Comparison of ENCODE assay signal across 2 cellular contexts in genomic region chr16:71837150-71837549, GRCh38.
TF ChIP-seq lines count a peak whose summit lies in the region.

No MANE protein-coding gene starts in this region.

TF ChIP-seq in GM23338, 12 proteins besides CTCF, POLR2A, EP300 and RAD21:
- TF ChIP-seq EZH2 (IDR thresholded peaks at IDR 0.05; ENCODE audit: low read depth, unreplicated experiment), result no peak
- TF ChIP-seq EZH2phosphoT487 (IDR thresholded peaks at IDR 0.05; ENCODE audit: unreplicated experiment), result no peak
- TF ChIP-seq POLR2AphosphoS5 (IDR thresholded peaks at IDR 0.05; ENCODE audit: low read depth), result no peak

TF ChIP-seq in K562, 482 proteins besides CTCF, POLR2A, EP300 and RAD21 (continues in another document):
- TF ChIP-seq NKRF (IDR thresholded peaks at IDR 0.05; ENCODE audit: borderline replicate concordance) (no peak), ZNF695 (CRISPR knock-in tag; IDR thresholded peaks at IDR 0.05) (no peak), NCOR1 (IDR thresholded peaks at IDR 0.05) (peak; percentile 70), ATF7 (IDR thresholded peaks at IDR 0.05) (peak; percentile 38; the same call in 1 of the 2 replicates), ZBTB7A (IDR thresholded peaks at IDR 0.05; ENCODE audit: borderline replicate concordance, control insufficient read depth, low read depth, low read length) (no peak), TCF3 (CRISPR knock-in tag; IDR thresholded peaks at IDR 0.05) (peak; percentile 78), RUNX1 (IDR thresholded peaks at IDR 0.05; ENCODE audit: low read depth) (no peak), CSDE1 (IDR thresholded peaks at IDR 0.05) (no peak), ESRRB (CRISPR knock-in tag; IDR thresholded peaks at IDR 0.05; ENCODE audit: borderline replicate concordance) (no peak), POLR2B (IDR thresholded peaks at IDR 0.05; ENCODE audit: low read depth, partially characterized antibody) (no peak), U2AF2 (optimal IDR thresholded peaks at IDR 0.05; ENCODE audit: low read depth, low read length) (no peak), ZNF830 (CRISPR knock-in tag; IDR thresholded peaks at IDR 0.05) (no peak), ZFP91 (CRISPR knock-in tag; IDR thresholded peaks at IDR 0.05) (no peak), LEF1 (IDR thresholded peaks at IDR 0.05) (peak; percentile 58; the same call in 1 of the 2 replicates), GATA2 (CRISPR knock-in tag; IDR thresholded peaks at IDR 0.05) (peak; percentile 54; the same call in 1 of the 2 replicates), KAT2B (IDR thresholded peaks at IDR 0.05; ENCODE audit: low read depth, low read length) (no peak), ZNF398 (CRISPR knock-in tag; IDR thresholded peaks at IDR 0.05) (no peak), KAT8 (IDR thresholded peaks at IDR 0.05; ENCODE audit: low read depth) (no peak), RCOR1 (IDR thresholded peaks at IDR 0.05; ENCODE audit: borderline replicate concordance in 1 of 2, low read depth in 2 of 2, low read length in 2 of 2) (peak in 1 of 2 experiments; percentile 36; a peak in 1 of 4 replicates), SMARCE1 (IDR thresholded peaks at IDR 0.05) (peak; percentile 78; the same call in 1 of the 2 replicates), NR2F6 (CRISPR knock-in tag; IDR thresholded peaks at IDR 0.05) (no peak), TCF7 (IDR thresholded peaks at IDR 0.05; ENCODE audit: borderline replicate concordance) (no peak), RNF2 (IDR thresholded peaks at IDR 0.05) (no peak), ARID1B (IDR thresholded peaks at IDR 0.05) (peak; percentile 90), ZNF280B (CRISPR knock-in tag; IDR thresholded peaks at IDR 0.05) (no peak), HDAC2 (IDR thresholded peaks at IDR 0.05) (no peak), ZBTB1 (CRISPR knock-in tag; IDR thresholded peaks at IDR 0.05; ENCODE audit: borderline replicate concordance, low read depth) (no peak), HNRNPL (IDR thresholded peaks at IDR 0.05; ENCODE audit: low read depth, low read length) (no peak), HINFP (tag; conservative IDR thresholded peaks at IDR 0.05; ENCODE audit: low read depth) (no peak), ZNF165 (CRISPR knock-in tag; IDR thresholded peaks at IDR 0.05; ENCODE audit: borderline replicate concordance) (no peak), BRD4 (IDR thresholded peaks at IDR 0.05) (no peak), TEAD1 (CRISPR knock-in tag; IDR thresholded peaks at IDR 0.05) (0 out of 4 replicates have a peak, but pooled peaks of 1 of the 2 experiments have one; percentile 6), SNRNP70 (optimal IDR thresholded peaks at IDR 0.05; ENCODE audit: low read depth, low read length) (no peak), KLF1 (tag; IDR thresholded peaks at IDR 0.05) (no peak), SNAPC5 (CRISPR knock-in tag; IDR thresholded peaks at IDR 0.05) (no peak), MTA2 (IDR thresholded peaks at IDR 0.05; ENCODE audit: low read depth) (peak; percentile 67), MAFG (tag; conservative IDR thresholded peaks at IDR 0.05) (peak; percentile 86), CBFA2T3 (IDR thresholded peaks at IDR 0.05) (peak; percentile 88), NFIC (IDR thresholded peaks at IDR 0.05) (peak; percentile 42), MEIS2 (IDR thresholded peaks at IDR 0.05; ENCODE audit: partially characterized antibody) (peak; percentile 43), ELF1 (tag; IDR thresholded peaks at IDR 0.05) (no peak), ZNF512 (tag; IDR thresholded peaks at IDR 0.05) (no peak), FOXK2 (conservative IDR thresholded peaks at IDR 0.05 in 1 of 2, IDR thresholded peaks at IDR 0.05 in 1 of 2; ENCODE audit: low read depth in 2 of 2) (peak; percentile 66 to 79; a peak in 3 of 4 replicates), KLF6 (CRISPR knock-in tag; IDR thresholded peaks at IDR 0.05; ENCODE audit: borderline replicate concordance) (no peak), ZNF12 (CRISPR knock-in tag; IDR thresholded peaks at IDR 0.05) (no peak)
- TF ChIP-seq, protein P1, sequence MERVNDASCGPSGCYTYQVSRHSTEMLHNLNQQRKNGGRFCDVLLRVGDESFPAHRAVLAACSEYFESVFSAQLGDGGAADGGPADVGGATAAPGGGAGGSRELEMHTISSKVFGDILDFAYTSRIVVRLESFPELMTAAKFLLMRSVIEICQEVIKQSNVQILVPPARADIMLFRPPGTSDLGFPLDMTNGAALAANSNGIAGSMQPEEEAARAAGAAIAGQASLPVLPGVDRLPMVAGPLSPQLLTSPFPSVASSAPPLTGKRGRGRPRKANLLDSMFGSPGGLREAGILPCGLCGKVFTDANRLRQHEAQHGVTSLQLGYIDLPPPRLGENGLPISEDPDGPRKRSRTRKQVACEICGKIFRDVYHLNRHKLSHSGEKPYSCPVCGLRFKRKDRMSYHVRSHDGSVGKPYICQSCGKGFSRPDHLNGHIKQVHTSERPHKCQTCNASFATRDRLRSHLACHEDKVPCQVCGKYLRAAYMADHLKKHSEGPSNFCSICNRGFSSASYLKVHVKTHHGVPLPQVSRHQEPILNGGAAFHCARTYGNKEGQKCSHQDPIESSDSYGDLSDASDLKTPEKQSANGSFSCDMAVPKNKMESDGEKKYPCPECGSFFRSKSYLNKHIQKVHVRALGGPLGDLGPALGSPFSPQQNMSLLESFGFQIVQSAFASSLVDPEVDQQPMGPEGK (CRISPR knock-in tag; IDR thresholded peaks at IDR 0.05; ENCODE audit: borderline replicate concordance), result no peak
- TF ChIP-seq, protein P2, sequence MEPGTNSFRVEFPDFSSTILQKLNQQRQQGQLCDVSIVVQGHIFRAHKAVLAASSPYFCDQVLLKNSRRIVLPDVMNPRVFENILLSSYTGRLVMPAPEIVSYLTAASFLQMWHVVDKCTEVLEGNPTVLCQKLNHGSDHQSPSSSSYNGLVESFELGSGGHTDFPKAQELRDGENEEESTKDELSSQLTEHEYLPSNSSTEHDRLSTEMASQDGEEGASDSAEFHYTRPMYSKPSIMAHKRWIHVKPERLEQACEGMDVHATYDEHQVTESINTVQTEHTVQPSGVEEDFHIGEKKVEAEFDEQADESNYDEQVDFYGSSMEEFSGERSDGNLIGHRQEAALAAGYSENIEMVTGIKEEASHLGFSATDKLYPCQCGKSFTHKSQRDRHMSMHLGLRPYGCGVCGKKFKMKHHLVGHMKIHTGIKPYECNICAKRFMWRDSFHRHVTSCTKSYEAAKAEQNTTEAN (CRISPR knock-in tag; IDR thresholded peaks at IDR 0.05), result no peak
- TF ChIP-seq, protein P3, sequence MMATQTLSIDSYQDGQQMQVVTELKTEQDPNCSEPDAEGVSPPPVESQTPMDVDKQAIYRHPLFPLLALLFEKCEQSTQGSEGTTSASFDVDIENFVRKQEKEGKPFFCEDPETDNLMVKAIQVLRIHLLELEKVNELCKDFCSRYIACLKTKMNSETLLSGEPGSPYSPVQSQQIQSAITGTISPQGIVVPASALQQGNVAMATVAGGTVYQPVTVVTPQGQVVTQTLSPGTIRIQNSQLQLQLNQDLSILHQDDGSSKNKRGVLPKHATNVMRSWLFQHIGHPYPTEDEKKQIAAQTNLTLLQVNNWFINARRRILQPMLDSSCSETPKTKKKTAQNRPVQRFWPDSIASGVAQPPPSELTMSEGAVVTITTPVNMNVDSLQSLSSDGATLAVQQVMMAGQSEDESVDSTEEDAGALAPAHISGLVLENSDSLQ (IDR thresholded peaks at IDR 0.05), result peak; percentile 53
